ENCODE assay signal across 8 cellular contexts in the genomic region with DNA sequence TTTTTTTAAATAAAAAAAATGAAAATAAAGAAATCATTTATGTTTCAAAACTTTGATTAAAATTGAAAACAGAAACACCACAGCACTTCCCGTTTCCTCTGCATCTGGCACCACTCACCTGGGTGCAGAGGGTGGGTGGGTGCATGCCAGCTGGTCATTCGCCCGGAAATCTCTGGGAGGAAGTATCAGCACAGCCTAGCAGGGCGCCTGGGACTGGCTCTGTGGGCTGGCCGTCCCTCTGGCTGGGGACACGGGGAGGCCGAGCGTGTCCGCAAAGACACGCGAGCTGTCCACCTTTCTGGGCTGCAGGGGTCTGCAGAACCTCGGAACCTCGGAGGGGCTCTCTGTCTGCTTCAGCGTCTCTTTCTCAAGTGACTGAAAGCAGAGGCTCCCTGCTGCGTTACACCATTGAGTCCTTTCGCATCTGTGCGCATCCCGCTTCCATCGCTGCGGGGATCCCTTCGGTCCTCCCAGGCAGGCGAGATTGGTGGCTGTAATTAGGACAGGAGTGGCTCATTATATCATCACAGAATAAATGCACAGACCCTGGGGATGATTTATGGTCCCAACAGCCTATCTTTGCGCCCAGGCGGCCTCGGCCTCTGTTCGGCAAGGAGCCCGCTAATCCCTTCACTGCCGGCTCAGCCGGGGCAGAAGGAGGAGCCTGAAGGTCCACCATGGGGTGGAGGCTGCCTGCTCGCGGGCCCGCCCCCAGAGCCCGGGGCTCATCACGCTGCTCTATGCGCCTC. TPM values are rescaled to one million over a fixed set of nuclear protein-coding genes. Genes with fewer than 3 reads are reported as not detected.
DNase-seq lines count a peak whose midpoint lies in the region; ATAC-seq and TF ChIP-seq lines count a peak whose summit lies in the region.

No MANE protein-coding gene starts in this region.

- no peaks in the 10 kb centered on the region for H3K36me3 ChIP-seq in GM06990 (ENCODE audit: control insufficient read depth, insufficient read depth, low read length)

- no peaks in the 10 kb centered on the region for H3K27me3 Mint-ChIP-seq in effector memory CD8-positive, alpha-beta T cell

- peak overlapping the region; percentile 85 for H3K4me3 Mint-ChIP-seq in effector memory CD8-positive, alpha-beta T cell

- peak overlapping the region; percentile 83 to 87 for H3K27ac Mint-ChIP-seq in effector memory CD8-positive, alpha-beta T cell

- ATAC-seq in HG02678 (IDR thresholded peaks at IDR 0.05; ENCODE audit: unreplicated experiment) (peak; percentile 73), HG03139 (IDR thresholded peaks at IDR 0.05; ENCODE audit: unreplicated experiment) (no peak)
- peak; percentile 96 for ATAC-seq in effector memory CD8-positive, alpha-beta T cell (replicated peaks)

- H3K4me3 ChIP-seq in GM06990 (replicated peaks; ENCODE audit: low read depth, low read length) = peak overlapping the region; percentile 36
- H3K4me3 ChIP-seq in mononuclear cell (ENCODE audit: low read length) = peak overlapping the region; percentile 36

- H3K4me1 Mint-ChIP-seq in effector memory CD8-positive, alpha-beta T cell (ENCODE audit: low read depth in 2 of 2) = peaks cover 18 to 27% of the 10 kb centered on the region in 2 donors

- H3K36me3 Mint-ChIP-seq in effector memory CD8-positive, alpha-beta T cell (ENCODE audit: insufficient read depth) = peaks cover 10% of the 10 kb centered on the region

- TF ChIP-seq CTCF in GM06990 (IDR thresholded peaks at IDR 0.05; ENCODE audit: insufficient read depth, low read length, poor library complexity, severe bottlenecking) = no peak

- peaks cover 29% of the 10 kb centered on the region for H3K4me1 ChIP-seq in mononuclear cell (ENCODE audit: insufficient read depth, low read length)

- DNase-seq in GM06990 (ENCODE audit: extremely low read depth, insufficient read length) (peak; percentile 63), NCI-H2227 treated with DMSO at 0.1 percent for 48 hours (lab: John Stamatoyannopoulos, UW) (peak; percentile 79)
- DNase-seq in activated CD8-positive, alpha-beta memory T cell treated with anti-CD3 and anti-CD28 coated beads for 4 hours (ENCODE audit: low read depth in 2 of 2) = peak; percentile 43 to 45
- DNase-seq in effector memory CD8-positive, alpha-beta T cell = peak; percentile 62 to 69 (median 62)
- peak; percentile 43 to 48 for DNase-seq in stimulated activated CD8-positive, alpha-beta memory T cell treated with anti-CD3 and anti-CD28 coated beads, Interleukin-2, amount 100 ng/mL, for 48 hours (ENCODE audit: low read depth in 2 of 2)

- H3K27me3 ChIP-seq in GM06990 (replicated peaks; ENCODE audit: control insufficient read depth, insufficient read depth, low read length) (no peaks in the 10 kb centered on the region), mononuclear cell (ENCODE audit: insufficient read depth, low read length) (no peaks in the 10 kb centered on the region)

- H3K9me3 ChIP-seq in mononuclear cell (ENCODE audit: low read depth, low read length) = no peaks in the 10 kb centered on the region

- H3K9me3 Mint-ChIP-seq in effector memory CD8-positive, alpha-beta T cell = no peaks in the 10 kb centered on the region

RNA-seq across cellular contexts. Expression of a gene that starts 17.2 kb away (rescaled TPM):
- total RNA-seq in mononuclear cell = 4.3 TPM
